Comparison of ENCODE assay signal across 18 cellular contexts in genomic region chr3:18036486-18036885, GRCh38.
DNase-seq lines count a peak whose midpoint lies in the region; ATAC-seq and TF ChIP-seq lines count a peak whose summit lies in the region.
"Had no signal": no experiment of that assay in that cellular context is flagged by ENCODE, and none has a peak within 500 bp of the region (broad histone marks: within the 10 kb centered on the region; RNA-seq: fewer than 3 reads in every experiment).

No MANE protein-coding gene starts in this region.

- H3K9ac ChIP-seq in BLaER1 = no peak overlapping the region

- POLR2A ChIA-PET in HEK293 (lab: Yijun Ruan, JAX) = no interaction called here

- H3K4me1 ChIP-seq in BLaER1 (peaks cover 34% of the 10 kb centered on the region), HEK293 (ENCODE audit: control insufficient read depth, insufficient read depth, low read length) (peaks cover 10% of the 10 kb centered on the region), breast epithelium (no peaks in the 10 kb centered on the region)
- H3K4me1 ChIP-seq: A549, Caco-2 had no signal

- H3K4me1 Mint-ChIP-seq in activated naive CD8-positive, alpha-beta T cell treated with anti-CD3 and anti-CD28 coated beads, Interleukin-2, amount 50 U/mL, for 24 hours = peaks cover 9% of the 10 kb centered on the region
- H3K4me1 Mint-ChIP-seq in activated naive CD8-positive, alpha-beta T cell treated with anti-CD3 and anti-CD28 coated beads for 36 hours = peaks cover 6% of the 10 kb centered on the region
- peaks cover 9 to 13% of the 10 kb centered on the region in 2 donors for H3K4me1 Mint-ChIP-seq in stimulated activated naive B cell treated with anti-CD40 and anti-IgM and Interleukin-4, amounts not matched to agents 10 μg/mL and 1 μg/mL and 100 μg/mL, for 72 hours

- TF ChIP-seq POLR2A in breast epithelium (IDR thresholded peaks at IDR 0.05) = no peak

- H3K36me3 Mint-ChIP-seq in activated naive CD8-positive, alpha-beta T cell treated with anti-CD3 and anti-CD28 coated beads, Interleukin-2, amount 50 U/mL, for 24 hours (ENCODE audit: low read depth) = no peaks in the 10 kb centered on the region
- H3K36me3 Mint-ChIP-seq in activated naive CD8-positive, alpha-beta T cell treated with anti-CD3 and anti-CD28 coated beads for 36 hours = no peaks in the 10 kb centered on the region
- H3K36me3 Mint-ChIP-seq in stimulated activated naive B cell treated with anti-CD40 and anti-IgM and Interleukin-4, amounts not matched to agents 10 μg/mL and 1 μg/mL and 100 μg/mL, for 72 hours = peaks cover 0 to 3% of the 10 kb centered on the region in 2 donors
- H3K36me3 Mint-ChIP-seq: CD8-positive, alpha-beta T cell had no signal

- H3K27ac Mint-ChIP-seq in activated naive CD8-positive, alpha-beta T cell treated with anti-CD3 and anti-CD28 coated beads, Interleukin-2, amount 50 U/mL, for 24 hours = no peak overlapping the region
- H3K27ac Mint-ChIP-seq in activated naive CD8-positive, alpha-beta T cell treated with anti-CD3 and anti-CD28 coated beads for 36 hours = no peak overlapping the region
- H3K27ac Mint-ChIP-seq in stimulated activated naive B cell treated with anti-CD40 and anti-IgM and Interleukin-4, amounts not matched to agents 10 μg/mL and 1 μg/mL and 100 μg/mL, for 72 hours = peak overlapping the region; percentile 37
- H3K27ac Mint-ChIP-seq: B cell; CD4-positive, alpha-beta T cell; CD8-positive, alpha-beta T cell had no signal

- no peaks in the 10 kb centered on the region for H3K27me3 Mint-ChIP-seq in activated naive CD8-positive, alpha-beta T cell treated with anti-CD3 and anti-CD28 coated beads, Interleukin-2, amount 50 U/mL, for 24 hours
- no peaks in the 10 kb centered on the region for H3K27me3 Mint-ChIP-seq in activated naive CD8-positive, alpha-beta T cell treated with anti-CD3 and anti-CD28 coated beads for 36 hours
- H3K27me3 Mint-ChIP-seq in stimulated activated naive B cell treated with anti-CD40 and anti-IgM and Interleukin-4, amounts not matched to agents 10 μg/mL and 1 μg/mL and 100 μg/mL, for 72 hours = peaks cover 5 to 8% of the 10 kb centered on the region in 2 donors
- H3K27me3 Mint-ChIP-seq: CD4-positive, alpha-beta T cell had no signal

- CTCF ChIA-PET in HEK293 (lab: Yijun Ruan, JAX) = interaction anchor here (0.7 kb wide), 1 partner anchor 10 kb away, joined by 3 read pairs; no protein-coding TSS in a partner anchor

- H3K9me3 Mint-ChIP-seq in activated naive CD8-positive, alpha-beta T cell treated with anti-CD3 and anti-CD28 coated beads, Interleukin-2, amount 50 U/mL, for 24 hours = peaks cover 5% of the 10 kb centered on the region
- no peaks in the 10 kb centered on the region for H3K9me3 Mint-ChIP-seq in activated naive CD8-positive, alpha-beta T cell treated with anti-CD3 and anti-CD28 coated beads for 36 hours
- H3K9me3 Mint-ChIP-seq in stimulated activated naive B cell treated with anti-CD40 and anti-IgM and Interleukin-4, amounts not matched to agents 10 μg/mL and 1 μg/mL and 100 μg/mL, for 72 hours = peaks cover 5% of the 10 kb centered on the region in 2 donors
- H3K9me3 Mint-ChIP-seq: CD4-positive, alpha-beta T cell; CD8-positive, alpha-beta T cell had no signal

- H3K27ac ChIP-seq in BLaER1 = no peak overlapping the region
- no peak overlapping the region for H3K27ac ChIP-seq in HEK293 (ENCODE audit: extremely low read depth, low read depth, low read length)
- H3K27ac ChIP-seq in breast epithelium = no peak overlapping the region
- H3K27ac ChIP-seq: 22Rv1, A549, C4-2B had no signal

- ATAC-seq in activated naive CD8-positive, alpha-beta T cell treated with anti-CD3 and anti-CD28 coated beads, Interleukin-2, amount 50 U/mL, for 24 hours = peak; percentile 43
- ATAC-seq in stimulated activated naive B cell treated with anti-CD40 and anti-IgM and Interleukin-4, amounts not matched to agents 10 μg/mL and 1 μg/mL and 100 μg/mL, for 72 hours (replicated peaks) = peak; percentile 41 to 65
- ATAC-seq: A549; CD8-positive, alpha-beta T cell had no signal

- peak overlapping the region; percentile 59 for H3K4me2 ChIP-seq in BLaER1
- H3K4me2 ChIP-seq: A549 had no signal

- H3K4me3 Mint-ChIP-seq in activated naive CD8-positive, alpha-beta T cell treated with anti-CD3 and anti-CD28 coated beads, Interleukin-2, amount 50 U/mL, for 24 hours = no peak overlapping the region
- H3K4me3 Mint-ChIP-seq in activated naive CD8-positive, alpha-beta T cell treated with anti-CD3 and anti-CD28 coated beads for 36 hours = no peak overlapping the region
- H3K4me3 Mint-ChIP-seq in stimulated activated naive B cell treated with anti-CD40 and anti-IgM and Interleukin-4, amounts not matched to agents 10 μg/mL and 1 μg/mL and 100 μg/mL, for 72 hours = no peak overlapping the region
- H3K4me3 Mint-ChIP-seq: B cell; CD4-positive, alpha-beta T cell; CD8-positive, alpha-beta T cell had no signal

- no peak overlapping the region for H3K4me3 ChIP-seq in BLaER1
- H3K4me3 ChIP-seq in HEK293 (ENCODE audit: low read depth, low read length) = no peak overlapping the region
- H3K4me3 ChIP-seq in breast epithelium = no peak overlapping the region
- no peak overlapping the region for H3K4me3 ChIP-seq in H7 (ENCODE audit: insufficient read depth, low read depth, low read length)
- H3K4me3 ChIP-seq: A549 had no signal

- H3K27me3 ChIP-seq in BLaER1 (no peaks in the 10 kb centered on the region), breast epithelium (no peaks in the 10 kb centered on the region), H7 (ENCODE audit: control insufficient read depth, insufficient read depth, low read length) (no peaks in the 10 kb centered on the region)

- TF ChIP-seq CTCF in HEK293 (tag by site-specific recombination; IDR thresholded peaks at IDR 0.05) (no peak), breast epithelium (IDR thresholded peaks at IDR 0.05) (no peak)

- intact Hi-C loops in breast epithelium (cut with DNase I; ENCODE audit: low total_unique reads) = no loop called here

- H3K36me3 ChIP-seq in BLaER1 = peaks cover 18% of the 10 kb centered on the region
- H3K36me3 ChIP-seq in HEK293 (ENCODE audit: control insufficient read depth in 2 of 2, insufficient read depth in 1 of 2, low read length in 2 of 2) = no peaks in the 10 kb centered on the region
- no peaks in the 10 kb centered on the region for H3K36me3 ChIP-seq in breast epithelium
- no peaks in the 10 kb centered on the region for H3K36me3 ChIP-seq in H7 (replicated peaks; ENCODE audit: control insufficient read depth, insufficient read depth, low read length)

- peaks cover 29% of the 10 kb centered on the region for H3K9me3 ChIP-seq in BLaER1
- no peaks in the 10 kb centered on the region for H3K9me3 ChIP-seq in HEK293 (ENCODE audit: control insufficient read depth, insufficient read depth, low read depth, low read length)
- H3K9me3 ChIP-seq in breast epithelium = no peaks in the 10 kb centered on the region
- H3K9me3 ChIP-seq: A549, Caco-2 had no signal

- DNase-seq in activated naive CD8-positive, alpha-beta T cell treated with anti-CD3 and anti-CD28 coated beads, Interleukin-2, amount 50 U/mL, for 24 hours = no peak
- DNase-seq in activated naive CD8-positive, alpha-beta T cell treated with anti-CD3 and anti-CD28 coated beads for 36 hours = no peak
- no peak for DNase-seq in stimulated activated naive B cell treated with anti-CD40 and anti-IgM and Interleukin-4, amounts not matched to agents 10 μg/mL and 1 μg/mL and 100 μg/mL, for 72 hours
- DNase-seq in breast epithelium (ENCODE audit: low spot score in 2 of 2) (no peak), H7 (no peak)
- DNase-seq: AML-193; Caco-2; Calu3; CD4-positive, alpha-beta T cell; CD8-positive, alpha-beta T cell; DMS79 treated with DMSO at 0.1 percent for 48 hours; GF-D8 had no signal

- no peaks in the 10 kb centered on the region for H4K20me1 ChIP-seq in BLaER1

TF ChIP-seq in HEK293, 187 proteins besides CTCF, POLR2A, EP300 and RAD21:
- TF ChIP-seq ZNF580 (tag by site-specific recombination; IDR thresholded peaks at IDR 0.05) (no peak), ZNF302 (tag by site-specific recombination; IDR thresholded peaks at IDR 0.05; ENCODE audit: low read depth) (no peak), ATF2 (tag by site-specific recombination; IDR thresholded peaks at IDR 0.05; ENCODE audit: low read depth) (peak; percentile 80), ZNF514 (tag by site-specific recombination; IDR thresholded peaks at IDR 0.05) (no peak), ZBTB44 (tag by site-specific recombination; IDR thresholded peaks at IDR 0.05) (no peak)
